Comparison of ENCODE assay signal across 9 cellular contexts in the genomic region with DNA sequence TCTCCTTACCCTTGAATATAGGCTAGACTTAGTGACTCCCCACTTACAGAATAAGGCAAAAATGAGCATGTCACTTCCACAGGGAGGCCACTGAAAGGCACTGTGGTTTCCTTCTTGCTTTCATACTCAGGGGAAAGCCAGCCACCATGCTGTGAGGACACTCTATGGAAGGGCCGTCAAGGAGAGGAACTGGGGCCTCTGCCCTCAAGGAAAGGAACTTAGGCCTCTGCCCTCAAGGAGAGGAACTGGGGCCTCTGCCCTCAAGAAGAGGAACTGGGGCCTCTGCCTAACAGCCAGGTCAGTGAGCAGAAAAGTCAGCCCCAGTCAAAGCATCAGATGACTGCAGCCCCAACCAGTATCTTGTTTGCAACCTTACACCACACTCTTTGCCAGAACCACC. TPM values are rescaled to one million over a fixed set of nuclear protein-coding genes. Genes with fewer than 3 reads are reported as not detected.
DNase-seq lines count a peak whose midpoint lies in the region; ATAC-seq and TF ChIP-seq lines count a peak whose summit lies in the region.
"Had no signal": no experiment of that assay in that cellular context is flagged by ENCODE, and none has a peak within 500 bp of the region (broad histone marks: within the 10 kb centered on the region; RNA-seq: fewer than 3 reads in every experiment).

No MANE protein-coding gene starts in this region.

- TF ChIP-seq CTCF in GM13976 (IDR thresholded peaks at IDR 0.05; ENCODE audit: borderline replicate concordance, control extremely low read depth, extremely low read depth, insufficient read depth, missing control alignments): no peak
- TF ChIP-seq CTCF in coronary artery (IDR thresholded peaks at IDR 0.05): no peak

- no peaks in the 10 kb centered on the region for H3K27me3 ChIP-seq in effector memory CD4-positive, alpha-beta T cell (replicated peaks; ENCODE audit: control insufficient read depth, insufficient read depth, low read length, poor library complexity, severe bottlenecking)

- no peaks in the 10 kb centered on the region for H3K27me3 Mint-ChIP-seq in activated naive CD8-positive, alpha-beta T cell treated with anti-CD3 and anti-CD28 coated beads for 36 hours
- H3K27me3 Mint-ChIP-seq in stimulated activated naive CD8-positive, alpha-beta T cell treated with anti-CD3 and anti-CD28 coated beads, Interleukin-15, amount 100 ng/mL, for 72 hours: no peaks in the 10 kb centered on the region

- DNase-seq in GM13976 (ENCODE audit: low spot score) (peak; percentile 56), NCI-H1930 (lab: John Stamatoyannopoulos, UW) (no peak), coronary artery (ENCODE audit: low spot score) (no peak)
- peak; percentile 16 for DNase-seq in activated naive CD8-positive, alpha-beta T cell treated with anti-CD3 and anti-CD28 coated beads for 36 hours
- peak; percentile 3 to 72 for DNase-seq in stimulated activated naive CD8-positive, alpha-beta T cell treated with anti-CD3 and anti-CD28 coated beads, Interleukin-15, amount 100 ng/mL, for 72 hours
- DNase-seq in effector memory CD4-positive, alpha-beta T cell: no peak

- no peaks in the 10 kb centered on the region for H3K9me3 Mint-ChIP-seq in activated naive CD8-positive, alpha-beta T cell treated with anti-CD3 and anti-CD28 coated beads for 36 hours
- no peaks in the 10 kb centered on the region for H3K9me3 Mint-ChIP-seq in stimulated activated naive CD8-positive, alpha-beta T cell treated with anti-CD3 and anti-CD28 coated beads, Interleukin-15, amount 100 ng/mL, for 72 hours

- in situ Hi-C loops in GM13976 (cut with MboI; ENCODE audit: low sequenced_read_pairs, unreplicated experiment): no loop called here

- H3K27ac ChIP-seq in effector memory CD4-positive, alpha-beta T cell (ENCODE audit: insufficient read depth, low read length, poor library complexity, severe bottlenecking): no peak overlapping the region
- H3K27ac ChIP-seq in coronary artery: no peak overlapping the region

- H3K36me3 ChIP-seq in effector memory CD4-positive, alpha-beta T cell (ENCODE audit: control insufficient read depth, insufficient read depth, low read length): peaks cover 31% of the 10 kb centered on the region

- H3K4me1 Mint-ChIP-seq in activated naive CD8-positive, alpha-beta T cell treated with anti-CD3 and anti-CD28 coated beads for 36 hours: peaks cover 14% of the 10 kb centered on the region
- H3K4me1 Mint-ChIP-seq in stimulated activated naive CD8-positive, alpha-beta T cell treated with anti-CD3 and anti-CD28 coated beads, Interleukin-15, amount 100 ng/mL, for 72 hours: peaks cover 18% of the 10 kb centered on the region

- peaks cover 27% of the 10 kb centered on the region for H3K36me3 Mint-ChIP-seq in activated naive CD8-positive, alpha-beta T cell treated with anti-CD3 and anti-CD28 coated beads for 36 hours

- no peak overlapping the region for H3K4me3 Mint-ChIP-seq in activated naive CD8-positive, alpha-beta T cell treated with anti-CD3 and anti-CD28 coated beads for 36 hours
- peak overlapping the region; percentile 15 to 47 for H3K4me3 Mint-ChIP-seq in stimulated activated naive CD8-positive, alpha-beta T cell treated with anti-CD3 and anti-CD28 coated beads, Interleukin-15, amount 100 ng/mL, for 72 hours

- H3K4me1 ChIP-seq in effector memory CD4-positive, alpha-beta T cell (ENCODE audit: control insufficient read depth, insufficient read depth, low read length, poor library complexity, severe bottlenecking): no peaks in the 10 kb centered on the region

- no peak overlapping the region for H3K4me3 ChIP-seq in effector memory CD4-positive, alpha-beta T cell (ENCODE audit: insufficient read depth, low read depth, low read length, poor library complexity, severe bottlenecking)
- no peak overlapping the region for H3K4me3 ChIP-seq in coronary artery
- H3K4me3 ChIP-seq: skin epidermis had no signal

- peak overlapping the region; percentile 40 for H3K27ac Mint-ChIP-seq in activated naive CD8-positive, alpha-beta T cell treated with anti-CD3 and anti-CD28 coated beads for 36 hours
- H3K27ac Mint-ChIP-seq in stimulated activated naive CD8-positive, alpha-beta T cell treated with anti-CD3 and anti-CD28 coated beads, Interleukin-15, amount 100 ng/mL, for 72 hours: peak overlapping the region in 1 of 2 donors; percentile 82

- no peaks in the 10 kb centered on the region for H3K9me3 ChIP-seq in effector memory CD4-positive, alpha-beta T cell (ENCODE audit: control insufficient read depth, low read length)

- ATAC-seq in GM21390 (IDR thresholded peaks at IDR 0.05; ENCODE audit: unreplicated experiment) (peak; percentile 96), HG03575 (IDR thresholded peaks at IDR 0.05; ENCODE audit: extremely low read depth, insufficient number of reproducible peaks, low FRiP score, unreplicated experiment) (peak; percentile 60)
- peak; percentile 98 for ATAC-seq in stimulated activated naive CD8-positive, alpha-beta T cell treated with anti-CD3 and anti-CD28 coated beads, Interleukin-15, amount 100 ng/mL, for 72 hours

RNA-seq across cellular contexts. Expression of gene VPS35, which starts 30.1 kb away (rescaled TPM):
- 100 to 1,000 TPM; 103 to 106 TPM for total RNA-seq in activated naive CD8-positive, alpha-beta T cell treated with anti-CD3 and anti-CD28 coated beads for 36 hours

RNA-seq across cellular contexts. Expression of gene ORC6, which starts 30.5 kb away (rescaled TPM):
- total RNA-seq in activated naive CD8-positive, alpha-beta T cell treated with anti-CD3 and anti-CD28 coated beads for 36 hours: 10 to 100 TPM; 60.7 to 62.2 TPM

RNA-seq across cellular contexts. Expression of gene SHCBP1, which starts 37.7 kb away (rescaled TPM):
- total RNA-seq in activated naive CD8-positive, alpha-beta T cell treated with anti-CD3 and anti-CD28 coated beads for 36 hours: 10 to 100 TPM; 39.5 to 41.6 TPM

Comparison
In these comparisons a context has a peak if more than half of its experiments do, and no peak if none do; other contexts are left out.
1. DNase-seq: peak in GM13976 (single experiment), activated naive CD8-positive, alpha-beta T cell treated with anti-CD3 and anti-CD28 coated beads for 36 hours (single experiment) and stimulated activated naive CD8-positive, alpha-beta T cell treated with anti-CD3 and anti-CD28 coated beads, Interleukin-15, amount 100 ng/mL, for 72 hours (2 of 2); none in effector memory CD4-positive, alpha-beta T cell (0 of 3), NCI-H1930 (0 of 2) and coronary artery (single experiment).
2. Peak in every context shown above with its lines, with median percentiles within 50 percentile points of each other: ATAC-seq.